Comparison of ENCODE assay signal across 16 cellular contexts in the genomic region with DNA sequence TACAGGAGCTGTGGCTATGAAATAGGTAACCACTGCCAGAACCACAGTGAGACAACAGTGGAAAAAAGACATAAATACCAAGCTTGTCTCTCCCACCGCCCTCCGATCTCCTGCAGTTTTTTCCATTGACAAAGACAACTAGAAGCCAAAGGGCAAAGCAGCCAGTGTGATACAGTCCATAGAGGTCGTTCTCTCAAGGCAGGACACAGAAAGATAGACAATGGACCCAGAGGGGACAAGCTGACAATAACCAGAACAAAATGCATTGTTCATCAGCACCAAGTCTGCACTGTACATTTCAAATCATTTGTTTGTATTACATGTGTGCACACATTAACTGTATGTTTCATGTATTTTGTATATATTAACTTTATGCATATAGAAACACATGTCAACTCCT.
DNase-seq lines count a peak whose midpoint lies in the region; ATAC-seq and TF ChIP-seq lines count a peak whose summit lies in the region.
"Had no signal": no experiment of that assay in that cellular context is flagged by ENCODE, and none has a peak within 500 bp of the region (broad histone marks: within the 10 kb centered on the region; RNA-seq: fewer than 3 reads in every experiment).

No MANE protein-coding gene starts in this region.

- H3K36me3 Mint-ChIP-seq in activated naive CD8-positive, alpha-beta T cell treated with anti-CD3 and anti-CD28 coated beads, Interleukin-2, amount 50 U/mL, for 24 hours (ENCODE audit: low read depth), result no peaks in the 10 kb centered on the region
- H3K36me3 Mint-ChIP-seq in activated naive CD8-positive, alpha-beta T cell treated with anti-CD3 and anti-CD28 coated beads for 36 hours, result no peaks in the 10 kb centered on the region
- H3K36me3 Mint-ChIP-seq in H9 (ENCODE audit: insufficient read depth in 1 of 3, low read depth in 3 of 3) (peaks cover 3 to 15% (median 4%) of the 10 kb centered on the region in 3 experiments; a peak in 5 of 7 replicates), nephron progenitor cell (ENCODE audit: low read depth) (no peaks in the 10 kb centered on the region)
- no peaks in the 10 kb centered on the region for H3K36me3 Mint-ChIP-seq in activated naive CD4-positive, alpha-beta T cell treated with anti-CD3 and anti-CD28 coated beads, Interleukin-2, amount 50 U/mL, for 72 hours
- H3K36me3 Mint-ChIP-seq: CD4-positive, alpha-beta memory T cell had no signal

- H3K56ac ChIP-seq in H9 (ENCODE audit: insufficient read length, low read depth, low read length), result no peak overlapping the region

- no peaks in the 10 kb centered on the region for H3K27me3 Mint-ChIP-seq in activated naive CD8-positive, alpha-beta T cell treated with anti-CD3 and anti-CD28 coated beads, Interleukin-2, amount 50 U/mL, for 24 hours
- no peaks in the 10 kb centered on the region for H3K27me3 Mint-ChIP-seq in activated naive CD8-positive, alpha-beta T cell treated with anti-CD3 and anti-CD28 coated beads for 36 hours
- no peaks in the 10 kb centered on the region for H3K27me3 Mint-ChIP-seq in H9 (ENCODE audit: low read depth)
- H3K27me3 Mint-ChIP-seq in nephron progenitor cell (ENCODE audit: low read depth, poor library complexity), result peaks cover 3% of the 10 kb centered on the region
- H3K27me3 Mint-ChIP-seq: CD4-positive, alpha-beta memory T cell had no signal

- H3K27me3 ChIP-seq in H9 (ENCODE audit: insufficient read depth, low read length) (no peaks in the 10 kb centered on the region), testis (no peaks in the 10 kb centered on the region)

- H2AFZ ChIP-seq in H9 (ENCODE audit: low read length), result no peak overlapping the region
- H2AFZ ChIP-seq: GM23248 had no signal

- peaks cover 13% of the 10 kb centered on the region for H3K9me3 Mint-ChIP-seq in activated naive CD8-positive, alpha-beta T cell treated with anti-CD3 and anti-CD28 coated beads, Interleukin-2, amount 50 U/mL, for 24 hours
- H3K9me3 Mint-ChIP-seq in activated naive CD8-positive, alpha-beta T cell treated with anti-CD3 and anti-CD28 coated beads for 36 hours, result peaks cover 7% of the 10 kb centered on the region
- H3K9me3 Mint-ChIP-seq in H9 (peaks cover 8 to 13% of the 10 kb centered on the region in 2 experiments), nephron progenitor cell (peaks cover 7% of the 10 kb centered on the region)
- peaks cover 7 to 17% of the 10 kb centered on the region in 2 donors for H3K9me3 Mint-ChIP-seq in activated naive CD4-positive, alpha-beta T cell treated with anti-CD3 and anti-CD28 coated beads, Interleukin-2, amount 50 U/mL, for 72 hours

- no peaks in the 10 kb centered on the region for H3K4me1 Mint-ChIP-seq in activated naive CD8-positive, alpha-beta T cell treated with anti-CD3 and anti-CD28 coated beads, Interleukin-2, amount 50 U/mL, for 24 hours
- H3K4me1 Mint-ChIP-seq in activated naive CD8-positive, alpha-beta T cell treated with anti-CD3 and anti-CD28 coated beads for 36 hours, result no peaks in the 10 kb centered on the region
- no peaks in the 10 kb centered on the region for H3K4me1 Mint-ChIP-seq in H9
- no peaks in the 10 kb centered on the region for H3K4me1 Mint-ChIP-seq in nephron progenitor cell
- H3K4me1 Mint-ChIP-seq: CD4-positive, alpha-beta memory T cell had no signal

- H3K4ac ChIP-seq in H9 (ENCODE audit: low read depth, low read length), result no peak overlapping the region

- H3K4me1 ChIP-seq in H9 (ENCODE audit: insufficient read depth, low read length) (no peaks in the 10 kb centered on the region), testis (no peaks in the 10 kb centered on the region)
- H3K4me1 ChIP-seq: HAP-1 had no signal

- H3K27ac Mint-ChIP-seq in activated naive CD8-positive, alpha-beta T cell treated with anti-CD3 and anti-CD28 coated beads, Interleukin-2, amount 50 U/mL, for 24 hours, result no peak overlapping the region
- no peak overlapping the region for H3K27ac Mint-ChIP-seq in activated naive CD8-positive, alpha-beta T cell treated with anti-CD3 and anti-CD28 coated beads for 36 hours
- 0 out of 7 replicates have a peak overlapping the region, but pooled peaks of 2 of the 3 experiments have one; percentile 18 to 39 for H3K27ac Mint-ChIP-seq in H9
- peak overlapping the region; percentile 34 for H3K27ac Mint-ChIP-seq in nephron progenitor cell
- no peak overlapping the region for H3K27ac Mint-ChIP-seq in activated naive CD4-positive, alpha-beta T cell treated with anti-CD3 and anti-CD28 coated beads, Interleukin-2, amount 50 U/mL, for 72 hours
- H3K27ac Mint-ChIP-seq: CD4-positive, alpha-beta memory T cell; HFFc6 had no signal

- H2BK15ac ChIP-seq in H9 (ENCODE audit: low read depth, low read length), result no peak overlapping the region

- no peak overlapping the region for H3K23ac ChIP-seq in H9 (ENCODE audit: insufficient read length, low read depth, low read length)

- no peak overlapping the region for H2AK5ac ChIP-seq in H9 (ENCODE audit: insufficient read length, low read length)

- no peak overlapping the region for H2BK120ac ChIP-seq in H9 (ENCODE audit: low read depth, low read length, poor library complexity, severe bottlenecking)

- H2BK12ac ChIP-seq in H9 (ENCODE audit: insufficient read length, low read depth, low read length), result no peak overlapping the region

- H3K9me3 ChIP-seq in H9 (ENCODE audit: control insufficient read depth, low read depth, low read length) (no peaks in the 10 kb centered on the region), testis (no peaks in the 10 kb centered on the region)
- H3K9me3 ChIP-seq: HAP-1 had no signal

- no peak overlapping the region for H3K27ac ChIP-seq in H9 (ENCODE audit: insufficient read length, low read depth, low read length)
- no peak overlapping the region for H3K27ac ChIP-seq in testis
- H3K27ac ChIP-seq: GM23248 had no signal

- H3K79me2 ChIP-seq in H9 (ENCODE audit: insufficient read depth, low read length), result no peaks in the 10 kb centered on the region

- no peak overlapping the region for H3T11ph ChIP-seq in H9 (ENCODE audit: low read length)

- H3K9ac ChIP-seq in H9 (ENCODE audit: extremely low read depth, insufficient read length, low read length), result no peak overlapping the region
- H3K9ac ChIP-seq: GM23248 had no signal

- no peak overlapping the region for H3K4me3 Mint-ChIP-seq in activated naive CD8-positive, alpha-beta T cell treated with anti-CD3 and anti-CD28 coated beads, Interleukin-2, amount 50 U/mL, for 24 hours
- H3K4me3 Mint-ChIP-seq in activated naive CD8-positive, alpha-beta T cell treated with anti-CD3 and anti-CD28 coated beads for 36 hours, result no peak overlapping the region
- H3K4me3 Mint-ChIP-seq in H9 (no peak overlapping the region), nephron progenitor cell (no peak overlapping the region)
- H3K4me3 Mint-ChIP-seq: CD4-positive, alpha-beta memory T cell; HFFc6 had no signal

- no peak overlapping the region for H3K4me3 ChIP-seq in testis
- H3K4me3 ChIP-seq: GM23248, HAP-1 had no signal

- no peaks in the 10 kb centered on the region for H3K23me2 ChIP-seq in H9 (ENCODE audit: insufficient read length, low read depth, low read length, poor library complexity, severe bottlenecking)

- H3K14ac ChIP-seq in H9 (ENCODE audit: insufficient read depth, low read length), result no peak overlapping the region

- no peaks in the 10 kb centered on the region for H3K79me1 ChIP-seq in H9 (ENCODE audit: insufficient read depth, low read depth, low read length, poor library complexity, severe bottlenecking)

- peak; percentile 20 for ATAC-seq in activated naive CD8-positive, alpha-beta T cell treated with anti-CD3 and anti-CD28 coated beads, Interleukin-2, amount 50 U/mL, for 24 hours
- ATAC-seq in activated naive CD4-positive, alpha-beta T cell treated with anti-CD3 and anti-CD28 coated beads, Interleukin-2, amount 50 U/mL, for 72 hours, result no peak

- H3K18ac ChIP-seq in H9 (ENCODE audit: insufficient read length, low read depth, low read length), result no peak overlapping the region

- H4K91ac ChIP-seq in H9 (ENCODE audit: insufficient read length, low read depth, low read length), result no peak overlapping the region

- no peak for TF ChIP-seq POLR2A in testis (IDR thresholded peaks at IDR 0.05)

- no peak overlapping the region for H3K4me2 ChIP-seq in H9 (ENCODE audit: insufficient read depth, insufficient read length, low read length)

- TF ChIP-seq CTCF in H9 (conservative IDR thresholded peaks at IDR 0.05) (no peak), nephron progenitor cell (IDR thresholded peaks at IDR 0.05) (no peak), testis (IDR thresholded peaks at IDR 0.05) (no peak)

- no peak overlapping the region for H4K5ac ChIP-seq in H9 (ENCODE audit: insufficient read length, low read depth, low read length)

- WGBS in H9 (ENCODE audit: extremely low coverage, insufficient read length, low lambda C conversion rate), result no CpG with 5 or more reads among the region's 3 CpGs
- 61 to 72% methylated on average over 3 of the region's 3 CpGs for WGBS in testis, 2 donors

- no peaks in the 10 kb centered on the region for H4K20me1 ChIP-seq in H9 (ENCODE audit: control insufficient read depth, insufficient read depth, insufficient read length)

- no peak for DNase-seq in activated naive CD8-positive, alpha-beta T cell treated with anti-CD3 and anti-CD28 coated beads, Interleukin-2, amount 50 U/mL, for 24 hours
- DNase-seq in activated naive CD8-positive, alpha-beta T cell treated with anti-CD3 and anti-CD28 coated beads for 36 hours, result no peak
- DNase-seq in D341Med (ENCODE audit: low spot score), result peak; percentile 15
- DNase-seq in H9, result no peak
- no peak for DNase-seq in nephron progenitor cell
- no peak for DNase-seq in activated naive CD4-positive, alpha-beta T cell treated with anti-CD3 and anti-CD28 coated beads, Interleukin-2, amount 50 U/mL, for 72 hours (ENCODE audit: low spot score in 2 of 2)
- DNase-seq in testis, result no peak
- DNase-seq: C1 segment of cervical spinal cord; Calu3; CD4-positive, alpha-beta memory T cell; COR-L47; DMS153; DND-41; GM23248; HFFc6 had no signal

- no peaks in the 10 kb centered on the region for H3K36me3 ChIP-seq in testis (ENCODE audit: low read depth, missing control alignments)
- H3K36me3 ChIP-seq: HAP-1 had no signal

- H4K8ac ChIP-seq in H9 (replicated peaks; ENCODE audit: insufficient read length, low read depth, low read length), result no peak overlapping the region

- H2BK5ac ChIP-seq in H9 (ENCODE audit: insufficient read length, low read length), result no peak overlapping the region

- no peak overlapping the region for H2BK20ac ChIP-seq in H9 (ENCODE audit: low read depth, low read length, poor library complexity, severe bottlenecking)

- intact Hi-C loops in testis (cut with DNase I; ENCODE audit: low total_unique reads), result no loop called here

Comparison
In these comparisons a context has a peak if more than half of its experiments do, and no peak if none do; other contexts are left out.
1. H3K27ac Mint-ChIP-seq: peak in H9 (2 of 3) and nephron progenitor cell (single experiment); none in activated naive CD8-positive, alpha-beta T cell treated with anti-CD3 and anti-CD28 coated beads, Interleukin-2, amount 50 U/mL, for 24 hours (single experiment), activated naive CD8-positive, alpha-beta T cell treated with anti-CD3 and anti-CD28 coated beads for 36 hours (single experiment) and activated naive CD4-positive, alpha-beta T cell treated with anti-CD3 and anti-CD28 coated beads, Interleukin-2, amount 50 U/mL, for 72 hours (0 of 2).